In genomic region chr18:42446195-42446594, GRCh38 we compare ENCODE assay signal across 1 cellular context.
TF ChIP-seq lines count a peak whose summit lies in the region.

No MANE protein-coding gene starts in this region.

TF ChIP-seq in HepG2, 621 proteins besides CTCF, POLR2A, EP300 and RAD21 (continued from another document and continues in another):
- TF ChIP-seq MYPOP (CRISPR knock-in tag; IDR thresholded peaks at IDR 0.05) (no peak), RORA (CRISPR knock-in tag; IDR thresholded peaks at IDR 0.05) (no peak), TIGD3 (CRISPR knock-in tag; IDR thresholded peaks at IDR 0.05; ENCODE audit: borderline replicate concordance) (no peak), ZFP62 (CRISPR knock-in tag; IDR thresholded peaks at IDR 0.05) (no peak), SALL1 (CRISPR knock-in tag; IDR thresholded peaks at IDR 0.05) (peak; percentile 63; the same call in 1 of the 2 replicates), ZNF24 (IDR thresholded peaks at IDR 0.05) (peak; percentile 43; the same call in 1 of the 2 replicates), SMARCE1 (IDR thresholded peaks at IDR 0.05; ENCODE audit: borderline replicate concordance) (peak; percentile 28; the same call in 1 of the 2 replicates), DR1 (CRISPR knock-in tag; IDR thresholded peaks at IDR 0.05) (no peak), ZNF232 (CRISPR knock-in tag; IDR thresholded peaks at IDR 0.05; ENCODE audit: borderline replicate concordance) (no peak), SAP130 (CRISPR knock-in tag; IDR thresholded peaks at IDR 0.05; ENCODE audit: low read depth) (peak; percentile 75), ZBTB7B (CRISPR knock-in tag; IDR thresholded peaks at IDR 0.05) (no peak), HNF1B (CRISPR knock-in tag; IDR thresholded peaks at IDR 0.05) (no peak), ZNF614 (CRISPR knock-in tag; IDR thresholded peaks at IDR 0.05; ENCODE audit: borderline replicate concordance) (0 out of 2 replicates have a peak, but pooled peaks have one; percentile 58), ZNF792 (CRISPR knock-in tag; IDR thresholded peaks at IDR 0.05) (no peak; the same call in 1 of the 2 replicates), SP4 (CRISPR knock-in tag; IDR thresholded peaks at IDR 0.05) (no peak), MLXIP (CRISPR knock-in tag; IDR thresholded peaks at IDR 0.05; ENCODE audit: borderline replicate concordance) (no peak), HOXA9 (CRISPR knock-in tag; IDR thresholded peaks at IDR 0.05; ENCODE audit: borderline replicate concordance) (no peak), TBP (CRISPR knock-in tag; IDR thresholded peaks at IDR 0.05) (no peak), ZC3H13 (CRISPR knock-in tag; IDR thresholded peaks at IDR 0.05) (no peak), IRF1 (CRISPR knock-in tag; IDR thresholded peaks at IDR 0.05; ENCODE audit: low read depth) (no peak), ZNF12 (CRISPR knock-in tag; IDR thresholded peaks at IDR 0.05) (no peak), ZFP1 (CRISPR knock-in tag; IDR thresholded peaks at IDR 0.05) (no peak), ARID2 (CRISPR knock-in tag; IDR thresholded peaks at IDR 0.05; ENCODE audit: borderline replicate concordance) (no peak), NFIB (CRISPR knock-in tag; IDR thresholded peaks at IDR 0.05; ENCODE audit: borderline replicate concordance) (no peak), ZBTB39 (CRISPR knock-in tag; IDR thresholded peaks at IDR 0.05) (peak; percentile 73; the same call in 1 of the 2 replicates), THAP7 (CRISPR knock-in tag; IDR thresholded peaks at IDR 0.05) (no peak), CENPBD1 (CRISPR knock-in tag; IDR thresholded peaks at IDR 0.05; ENCODE audit: borderline replicate concordance, low read depth) (no peak), ZNF746 (CRISPR knock-in tag; IDR thresholded peaks at IDR 0.05) (no peak), PTBP1 (IDR thresholded peaks at IDR 0.05; ENCODE audit: low read depth, low read length, poor library complexity, severe bottlenecking) (no peak), RBFOX2 (IDR thresholded peaks at IDR 0.05; ENCODE audit: low read depth, low read length) (no peak), ZNF547 (CRISPR knock-in tag; IDR thresholded peaks at IDR 0.05) (no peak), ZNF562 (CRISPR knock-in tag; IDR thresholded peaks at IDR 0.05; ENCODE audit: borderline replicate concordance) (no peak), ARID4A (CRISPR knock-in tag; IDR thresholded peaks at IDR 0.05; ENCODE audit: borderline replicate concordance) (no peak; the same call in 1 of the 2 replicates), ZNF740 (CRISPR knock-in tag; IDR thresholded peaks at IDR 0.05) (no peak), SIN3A (IDR thresholded peaks at IDR 0.05; ENCODE audit: borderline replicate concordance, low read depth, low read length) (no peak), ZNF138 (CRISPR knock-in tag; IDR thresholded peaks at IDR 0.05; ENCODE audit: low read depth) (no peak), ELK4 (CRISPR knock-in tag; IDR thresholded peaks at IDR 0.05; ENCODE audit: borderline replicate concordance) (no peak), ZNF280B (CRISPR knock-in tag; IDR thresholded peaks at IDR 0.05; ENCODE audit: borderline replicate concordance) (no peak), SOX13 (IDR thresholded peaks at IDR 0.05) (no peak), SOX13 (CRISPR knock-in tag; conservative IDR thresholded peaks at IDR 0.05 in 1 of 2, IDR thresholded peaks at IDR 0.05 in 1 of 2) (peak in 1 of 2 experiments; percentile 86; a peak in 2 of 4 replicates)
